In the genomic region with DNA sequence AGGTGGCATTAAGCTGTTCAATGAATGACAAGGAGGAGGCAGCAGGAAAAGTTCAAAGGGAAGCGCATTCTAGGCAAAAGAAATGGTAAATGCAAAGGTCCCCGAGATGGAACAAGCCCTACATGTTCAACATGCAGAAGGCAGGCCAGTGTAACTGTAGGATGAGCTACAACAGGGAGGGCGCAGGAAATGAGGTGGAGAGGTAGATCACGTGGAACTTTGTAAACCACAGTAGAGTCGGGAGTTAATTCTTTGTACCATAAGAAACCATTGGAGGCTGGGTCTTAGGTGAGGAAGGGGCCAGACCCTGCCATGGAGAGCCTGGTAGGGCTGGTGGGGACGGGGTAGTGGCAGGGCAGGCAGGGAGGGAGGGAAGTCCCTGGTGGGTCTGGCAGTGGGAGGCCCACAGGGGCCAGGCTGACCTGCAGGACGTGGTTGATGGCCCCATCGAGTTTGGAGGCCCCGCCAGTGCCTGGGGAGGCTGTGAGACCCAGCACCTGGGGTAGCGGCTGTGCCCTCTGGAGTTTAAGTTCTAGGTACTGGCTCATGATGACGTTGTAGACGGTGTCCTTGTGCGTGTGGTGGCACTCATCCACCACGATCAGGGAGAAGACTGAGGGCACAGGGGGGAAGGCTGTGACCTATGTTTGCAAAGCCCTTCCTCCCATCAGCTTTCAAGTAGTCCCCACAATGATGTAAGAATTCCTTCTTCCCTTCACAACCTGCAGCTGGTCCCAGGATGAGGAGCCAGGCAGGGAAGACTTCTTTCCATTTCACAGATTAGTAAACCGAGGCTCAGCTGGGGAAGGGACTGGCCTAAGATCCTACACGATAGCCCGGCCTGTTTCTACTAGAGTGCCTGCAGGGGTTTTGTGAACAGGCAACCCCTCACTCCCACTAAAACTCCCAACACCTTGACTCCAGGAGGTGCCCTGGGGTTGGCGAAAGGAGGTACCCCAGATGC, we compare ENCODE assay signal across 19 cellular contexts. TPM values are rescaled to one million over a fixed set of nuclear protein-coding genes. Genes with fewer than 3 reads are reported as not detected.
DNase-seq lines count a peak whose midpoint lies in the region; ATAC-seq, FAIRE-seq and TF ChIP-seq lines count a peak whose summit lies in the region.
"Had no signal": no experiment of that assay in that cellular context is flagged by ENCODE, and none has a peak within 500 bp of the region (broad histone marks: within the 10 kb centered on the region; RNA-seq: fewer than 3 reads in every experiment).

No MANE protein-coding gene starts in this region.

- peak overlapping the region; percentile 4 for H3K27ac Mint-ChIP-seq in activated T-cell treated with anti-CD3 and anti-CD28 coated beads, Interleukin-2, amount 50 U/mL, for 72 hours
- H3K27ac Mint-ChIP-seq in activated CD4-positive, alpha-beta memory T cell treated with anti-CD3 and anti-CD28 coated beads for 36 hours: peak overlapping the region; percentile 58
- peak overlapping the region in 1 of 2 donors; percentile 70 for H3K27ac Mint-ChIP-seq in stimulated activated naive CD8-positive, alpha-beta T cell treated with anti-CD3 and anti-CD28 coated beads, Interleukin-15, amount 100 ng/mL, for 72 hours

- peaks cover 33% of the 10 kb centered on the region for H3K4me1 ChIP-seq in HepG2 (ENCODE audit: insufficient read depth, low read length)

- H3K4me3 Mint-ChIP-seq in activated T-cell treated with anti-CD3 and anti-CD28 coated beads, Interleukin-2, amount 50 U/mL, for 72 hours: peak overlapping the region; percentile 15 to 36
- H3K4me3 Mint-ChIP-seq in activated CD4-positive, alpha-beta memory T cell treated with anti-CD3 and anti-CD28 coated beads for 36 hours: peak overlapping the region; percentile 39
- peak overlapping the region; percentile 2 to 94 for H3K4me3 Mint-ChIP-seq in stimulated activated naive CD8-positive, alpha-beta T cell treated with anti-CD3 and anti-CD28 coated beads, Interleukin-15, amount 100 ng/mL, for 72 hours

- no peak overlapping the region for H3K27ac ChIP-seq in HepG2 (ENCODE audit: extremely low read length, insufficient read depth, low read length)

- TF ChIP-seq EP300 in HepG2 (IDR thresholded peaks at IDR 0.05; ENCODE audit: low read depth in 2 of 2, low read length in 2 of 2) (no peak), HepG2 (CRISPR knock-in tag; IDR thresholded peaks at IDR 0.05; ENCODE audit: borderline replicate concordance) (no peak)

- no peaks in the 10 kb centered on the region for H4K20me1 ChIP-seq in HepG2 (ENCODE audit: insufficient read depth, low read length)

- in situ Hi-C loops in HepG2 (cut with HindIII; ENCODE audit: extremely low pct_ligation_motif_present, low pct_unique_long_range_greater_than_20kb): loop anchor here (5.0 kb wide), 2 partner anchors 83 to 148 kb away; no protein-coding TSS in a partner anchor

- no peaks in the 10 kb centered on the region for H3K9me3 ChIP-seq in HepG2 (ENCODE audit: low read length)
- H3K9me3 ChIP-seq: thoracic aorta had no signal

- no peak for ATAC-seq in activated T-cell treated with anti-CD3 and anti-CD28 coated beads, Interleukin-2, amount 50 U/mL, for 72 hours (replicated peaks in 1 of 2)
- no peak for ATAC-seq in HepG2
- no peak for ATAC-seq in stimulated activated naive CD8-positive, alpha-beta T cell treated with anti-CD3 and anti-CD28 coated beads, Interleukin-15, amount 100 ng/mL, for 72 hours
- ATAC-seq: activated CD4-positive, CD25-positive, alpha-beta regulatory T cell treated with anti-CD3 and anti-CD28 coated beads, Interleukin-2, amount 50 U/mL, for 24 hours; left cardiac atrium had no signal

- H3K9ac ChIP-seq in HepG2 (ENCODE audit: insufficient read depth, low read depth, low read length): no peak overlapping the region

- H3K27me3 Mint-ChIP-seq in activated T-cell treated with anti-CD3 and anti-CD28 coated beads, Interleukin-2, amount 50 U/mL, for 72 hours (ENCODE audit: low read depth): no peaks in the 10 kb centered on the region
- H3K27me3 Mint-ChIP-seq in activated CD4-positive, alpha-beta memory T cell treated with anti-CD3 and anti-CD28 coated beads for 36 hours: no peaks in the 10 kb centered on the region
- H3K27me3 Mint-ChIP-seq in stimulated activated naive CD8-positive, alpha-beta T cell treated with anti-CD3 and anti-CD28 coated beads, Interleukin-15, amount 100 ng/mL, for 72 hours: no peaks in the 10 kb centered on the region

- no peaks in the 10 kb centered on the region for H3K36me3 Mint-ChIP-seq in activated T-cell treated with anti-CD3 and anti-CD28 coated beads, Interleukin-2, amount 50 U/mL, for 72 hours (ENCODE audit: insufficient read depth in 2 of 2)
- peaks cover 9% of the 10 kb centered on the region for H3K36me3 Mint-ChIP-seq in activated CD4-positive, alpha-beta memory T cell treated with anti-CD3 and anti-CD28 coated beads for 36 hours

- peaks cover 2 to 4% of the 10 kb centered on the region in 2 experiments; a peak in 2 of 5 replicates for H3K36me3 ChIP-seq in HepG2 (replicated peaks in 1 of 2; ENCODE audit: control insufficient read depth in 1 of 2, insufficient read depth in 2 of 2, low read length in 2 of 2)

- no peak for DNase-seq in activated T-cell treated with anti-CD3 and anti-CD28 coated beads, Interleukin-2, amount 50 U/mL, for 72 hours
- no peak for DNase-seq in activated T-cell treated with anti-CD3 and anti-CD28 coated beads for 4 hours
- no peak for DNase-seq in activated CD4-positive, alpha-beta memory T cell treated with anti-CD3 and anti-CD28 coated beads for 36 hours
- DNase-seq in HepG2 (ENCODE audit: low spot score): no peak
- DNase-seq in stimulated activated naive CD8-positive, alpha-beta T cell treated with anti-CD3 and anti-CD28 coated beads, Interleukin-15, amount 100 ng/mL, for 72 hours: no peak
- DNase-seq in NCI-H1930 (lab: John Stamatoyannopoulos, UW): no peak
- DNase-seq in NCI-H82 treated with DMSO at 0.1 percent for 48 hours (lab: John Stamatoyannopoulos, UW; ENCODE audit: unreplicated experiment): no peak
- no peak for DNase-seq in NCI-H2081 (lab: John Stamatoyannopoulos, UW)
- DNase-seq: activated effector memory CD4-positive, alpha-beta T cell treated with Interleukin-2 at 50 U/mL for 16 hours; Calu3; effector CD8-positive, alpha-beta T cell; left cardiac atrium; MM.1S; NCI-H748 treated with DMSO at 0.1 percent for 48 hours had no signal

- no peaks in the 10 kb centered on the region for H3K27me3 ChIP-seq in HepG2 (ENCODE audit: control insufficient read depth in 1 of 2, insufficient read depth in 2 of 2, low read length in 2 of 2)

- H3K4me3 ChIP-seq in HepG2 (replicated peaks in 1 of 3; ENCODE audit: insufficient read depth in 1 of 3, low read depth in 2 of 3, low read length in 3 of 3): no peak overlapping the region

- CTCF ChIA-PET in activated CD4-positive, alpha-beta memory T cell treated with anti-CD3 and anti-CD28 coated beads for 36 hours (lab: Charles Lee): interaction anchor here (1.3 to 15.6 kb wide), 6 partner anchors 9 to 148 kb away, joined by 5 to 211 read pairs (median 25); a partner anchor contains a TSS
- CTCF ChIA-PET in HepG2 (lab: Yijun Ruan, JAX; ENCODE audit: low intra/inter-chr PET ratio, low total read pairs): no interaction called here

- no TSS peak for BruUV-seq in HepG2 (replicated peaks; lab: Mats Ljungman, UMichigan)

- no peak overlapping the region for H2AFZ ChIP-seq in HepG2 (ENCODE audit: low read length)

- intact Hi-C loops in activated CD4-positive, alpha-beta memory T cell treated with anti-CD3 and anti-CD28 coated beads for 36 hours (cut with micrococcal nuclease): loop anchor here (5.0 kb wide), 1 partner anchor 47 kb away; no protein-coding TSS in a partner anchor
- intact Hi-C loops in HepG2 (cut with micrococcal nuclease; ENCODE audit: unreplicated experiment): no loop called here

- no peaks in the 10 kb centered on the region for H3K9me3 Mint-ChIP-seq in activated T-cell treated with anti-CD3 and anti-CD28 coated beads, Interleukin-2, amount 50 U/mL, for 72 hours
- H3K9me3 Mint-ChIP-seq in activated CD4-positive, alpha-beta memory T cell treated with anti-CD3 and anti-CD28 coated beads for 36 hours: no peaks in the 10 kb centered on the region
- H3K9me3 Mint-ChIP-seq in stimulated activated naive CD8-positive, alpha-beta T cell treated with anti-CD3 and anti-CD28 coated beads, Interleukin-15, amount 100 ng/mL, for 72 hours: no peaks in the 10 kb centered on the region

- no peaks in the 10 kb centered on the region for H3K79me2 ChIP-seq in HepG2 (ENCODE audit: insufficient read depth, low read length)

- TF ChIP-seq CTCF in HepG2 (CRISPR knock-in tag; IDR thresholded peaks at IDR 0.05): no peak

- FAIRE-seq in HepG2 (lab: Jason Lieb, UNC): no peak
- FAIRE-seq: bronchial epithelial cell had no signal

- no peak for TF ChIP-seq POLR2A in HepG2 (IDR thresholded peaks at IDR 0.05; ENCODE audit: insufficient read depth in 1 of 2, low read depth in 2 of 2, low read length in 2 of 2)

- WGBS in HepG2 (ENCODE audit: low lambda C conversion rate): 73% methylated on average over 16 of the region's 18 CpGs

- peaks cover 28% of the 10 kb centered on the region for H3K4me1 Mint-ChIP-seq in activated T-cell treated with anti-CD3 and anti-CD28 coated beads, Interleukin-2, amount 50 U/mL, for 72 hours (ENCODE audit: low read depth)
- H3K4me1 Mint-ChIP-seq in activated CD4-positive, alpha-beta memory T cell treated with anti-CD3 and anti-CD28 coated beads for 36 hours (ENCODE audit: low read depth): peaks cover 24% of the 10 kb centered on the region
- peaks cover 67% of the 10 kb centered on the region for H3K4me1 Mint-ChIP-seq in stimulated activated naive CD8-positive, alpha-beta T cell treated with anti-CD3 and anti-CD28 coated beads, Interleukin-15, amount 100 ng/mL, for 72 hours

- no peak overlapping the region for H3K4me2 ChIP-seq in HepG2 (ENCODE audit: low read depth, low read length)

- no peak for TF ChIP-seq RAD21 in HepG2 (CRISPR knock-in tag; IDR thresholded peaks at IDR 0.05)

- POLR2A ChIA-PET in activated CD4-positive, alpha-beta memory T cell treated with anti-CD3 and anti-CD28 coated beads for 36 hours (lab: Charles Lee): interaction anchor here (1.1 to 4.8 kb wide), 5 partner anchors 8 to 145 kb away, joined by 3 to 21 read pairs (median 4); a partner anchor contains a TSS
- POLR2A ChIA-PET in HepG2 (lab: Yijun Ruan, JAX): interaction anchor here (2.4 kb wide), 1 partner anchor 10 kb away, joined by 34 read pairs; a partner anchor contains a TSS

RNA-seq across cellular contexts. Expression of a gene that starts 1.9 kb away (rescaled TPM):
- 10 to 100 TPM; 33.2 to 62.0 TPM for total RNA-seq in activated T-cell treated with anti-CD3 and anti-CD28 coated beads, Interleukin-2, amount 50 U/mL, for 72 hours
- total RNA-seq in activated CD4-positive, alpha-beta memory T cell treated with anti-CD3 and anti-CD28 coated beads for 36 hours: 10 to 100 TPM; 38.1 to 38.4 TPM
- total RNA-seq in HepG2 (2016; rRNA removed; fragmentation: Illumina TruSeq; extraction: Trizol): 3.9 and 6.7 TPM in 2 replicates
- 1.6 TPM in 2 replicates for total RNA-seq in HepG2 (2016; cell fraction: cytosol; rRNA removed; fragmentation: Illumina TruSeq; extraction: Trizol; ENCODE audit: low read depth)
- total RNA-seq in HepG2 (2016; cell fraction: insoluble cytoplasmic fraction; rRNA removed; fragmentation: Illumina TruSeq; extraction: Trizol): 4.7 and 7.5 TPM in 2 replicates
- 2.1 and 3.5 TPM in 2 replicates for total RNA-seq in HepG2 (2016; cell fraction: membrane; rRNA removed; fragmentation: Illumina TruSeq; extraction: Trizol)
- 6.4 and 10.0 TPM in 2 replicates for total RNA-seq in HepG2 (2016; cell fraction: nucleus; rRNA removed; fragmentation: Illumina TruSeq; extraction: Trizol)
- polyA plus RNA-seq in HepG2 (2011; rRNA removed): 7.8 and 13.5 TPM in 2 replicates
- polyA plus RNA-seq in HepG2 (2011; cell fraction: cytosol; rRNA removed): 5.7 TPM in 2 replicates
- 29.5 and 34.5 TPM in 2 replicates for polyA plus RNA-seq in HepG2 (2011; cell fraction: nucleus; rRNA removed)
- polyA plus RNA-seq in HepG2 (2012): 4.3 and 5.5 TPM in 2 replicates
- polyA plus RNA-seq in HepG2 (2016; cell fraction: cytosol; fragmentation: Illumina TruSeq; extraction: Trizol; ENCODE audit: low read depth): 0.87 and 1.1 TPM in 2 replicates
- polyA plus RNA-seq in HepG2 (2016; cell fraction: insoluble cytoplasmic fraction; fragmentation: Illumina TruSeq; extraction: Trizol; ENCODE audit: low read depth): 3.0 and 5.2 TPM in 2 replicates
- 1.7 and 1.9 TPM in 2 replicates for polyA plus RNA-seq in HepG2 (2016; cell fraction: membrane; fragmentation: Illumina TruSeq; extraction: Trizol; ENCODE audit: low read depth)
- polyA plus RNA-seq in HepG2 (2016; cell fraction: nucleus; fragmentation: Illumina TruSeq; extraction: Trizol; ENCODE audit: insufficient read depth, low read depth): 16.3 and 17.6 TPM in 2 replicates
- 0.58 and 15.8 TPM in 2 replicates for polyA minus RNA-seq in HepG2 (2011; rRNA and poly(A)+ RNA removed; ENCODE audit: low replicate concordance)
- 1.7 and 2.0 TPM in 2 replicates for polyA minus RNA-seq in HepG2 (2011; cell fraction: cytosol; rRNA and poly(A)+ RNA removed)
- polyA minus RNA-seq in HepG2 (2011; cell fraction: nucleus; rRNA and poly(A)+ RNA removed): 6.4 and 9.6 TPM in 2 replicates

RNA-seq across cellular contexts. Expression of a gene that starts 10.6 kb away (rescaled TPM):
- total RNA-seq in activated T-cell treated with anti-CD3 and anti-CD28 coated beads, Interleukin-2, amount 50 U/mL, for 72 hours: 10 to 100 TPM; 33.3 to 41.4 TPM
- total RNA-seq in activated CD4-positive, alpha-beta memory T cell treated with anti-CD3 and anti-CD28 coated beads for 36 hours: 10 to 100 TPM; 38.6 to 41.0 TPM
- total RNA-seq in HepG2 (2016; rRNA removed; fragmentation: Illumina TruSeq; extraction: Trizol): 20.2 and 29.1 TPM in 2 replicates
- 4.7 and 4.9 TPM in 2 replicates for total RNA-seq in HepG2 (2016; cell fraction: cytosol; rRNA removed; fragmentation: Illumina TruSeq; extraction: Trizol; ENCODE audit: low read depth)
- 16.6 and 30.9 TPM in 2 replicates for total RNA-seq in HepG2 (2016; cell fraction: insoluble cytoplasmic fraction; rRNA removed; fragmentation: Illumina TruSeq; extraction: Trizol)
- total RNA-seq in HepG2 (2016; cell fraction: membrane; rRNA removed; fragmentation: Illumina TruSeq; extraction: Trizol): 7.0 and 9.1 TPM in 2 replicates
- 51.9 and 59.6 TPM in 2 replicates for total RNA-seq in HepG2 (2016; cell fraction: nucleus; rRNA removed; fragmentation: Illumina TruSeq; extraction: Trizol)
- polyA plus RNA-seq in HepG2 (2011; rRNA removed): 90.4 and 126 TPM in 2 replicates
- polyA plus RNA-seq in HepG2 (2011; cell fraction: cytosol; rRNA removed): 13.5 and 18.5 TPM in 2 replicates
- polyA plus RNA-seq in HepG2 (2011; cell fraction: nucleus; rRNA removed): 978 and 1,153 TPM in 2 replicates
- polyA plus RNA-seq in HepG2 (2012): 38.7 and 62.0 TPM in 2 replicates
- polyA plus RNA-seq in HepG2 (2016; cell fraction: cytosol; fragmentation: Illumina TruSeq; extraction: Trizol; ENCODE audit: low read depth): 3.5 and 4.1 TPM in 2 replicates
- polyA plus RNA-seq in HepG2 (2016; cell fraction: insoluble cytoplasmic fraction; fragmentation: Illumina TruSeq; extraction: Trizol; ENCODE audit: low read depth): 24.7 and 33.4 TPM in 2 replicates
- 7.9 and 9.2 TPM in 2 replicates for polyA plus RNA-seq in HepG2 (2016; cell fraction: membrane; fragmentation: Illumina TruSeq; extraction: Trizol; ENCODE audit: low read depth)
- polyA plus RNA-seq in HepG2 (2016; cell fraction: nucleus; fragmentation: Illumina TruSeq; extraction: Trizol; ENCODE audit: insufficient read depth, low read depth): 347 and 353 TPM in 2 replicates
- polyA minus RNA-seq in HepG2 (2011; rRNA and poly(A)+ RNA removed; ENCODE audit: low replicate concordance): 33.5 and 71.7 TPM in 2 replicates
- 7.8 and 9.6 TPM in 2 replicates for polyA minus RNA-seq in HepG2 (2011; cell fraction: cytosol; rRNA and poly(A)+ RNA removed)
- 54.6 and 61.9 TPM in 2 replicates for polyA minus RNA-seq in HepG2 (2011; cell fraction: nucleus; rRNA and poly(A)+ RNA removed)

RNA-seq across cellular contexts. Expression of a gene that starts 12.0 kb away (rescaled TPM):
- total RNA-seq in activated T-cell treated with anti-CD3 and anti-CD28 coated beads, Interleukin-2, amount 50 U/mL, for 72 hours: under 1 TPM in 1 of 2 donors, not detected in 1; 0.28 TPM
- total RNA-seq in activated CD4-positive, alpha-beta memory T cell treated with anti-CD3 and anti-CD28 coated beads for 36 hours: not detected
- 0.13 and 0.24 TPM in 2 replicates for total RNA-seq in HepG2 (2016; rRNA removed; fragmentation: Illumina TruSeq; extraction: Trizol)
- total RNA-seq in HepG2 (2016; cell fraction: cytosol; rRNA removed; fragmentation: Illumina TruSeq; extraction: Trizol; ENCODE audit: low read depth): not detected in 2 replicates
- 0.09 and 0.24 TPM in 2 replicates for total RNA-seq in HepG2 (2016; cell fraction: insoluble cytoplasmic fraction; rRNA removed; fragmentation: Illumina TruSeq; extraction: Trizol)
- total RNA-seq in HepG2 (2016; cell fraction: membrane; rRNA removed; fragmentation: Illumina TruSeq; extraction: Trizol): 0.14 and 0.19 TPM in 2 replicates
- 0.25 TPM in 1 of 2 replicates, not detected in the other for total RNA-seq in HepG2 (2016; cell fraction: nucleus; rRNA removed; fragmentation: Illumina TruSeq; extraction: Trizol)
- 0.05 and 0.31 TPM in 2 replicates for polyA plus RNA-seq in HepG2 (2011; rRNA removed)
- polyA plus RNA-seq in HepG2 (2011; cell fraction: cytosol; rRNA removed): 0.07 and 0.10 TPM in 2 replicates
- 0.66 and 1.2 TPM in 2 replicates for polyA plus RNA-seq in HepG2 (2011; cell fraction: nucleus; rRNA removed)
- 0.28 and 0.44 TPM in 2 replicates for polyA plus RNA-seq in HepG2 (2012)
- not detected in 2 replicates for polyA plus RNA-seq in HepG2 (2016; cell fraction: cytosol; fragmentation: Illumina TruSeq; extraction: Trizol; ENCODE audit: low read depth)
- not detected in 2 replicates for polyA plus RNA-seq in HepG2 (2016; cell fraction: insoluble cytoplasmic fraction; fragmentation: Illumina TruSeq; extraction: Trizol; ENCODE audit: low read depth)
- 0.09 and 0.14 TPM in 2 replicates for polyA plus RNA-seq in HepG2 (2016; cell fraction: membrane; fragmentation: Illumina TruSeq; extraction: Trizol; ENCODE audit: low read depth)
- 0.55 and 0.56 TPM in 2 replicates for polyA plus RNA-seq in HepG2 (2016; cell fraction: nucleus; fragmentation: Illumina TruSeq; extraction: Trizol; ENCODE audit: insufficient read depth, low read depth)
- polyA minus RNA-seq in HepG2 (2011; rRNA and poly(A)+ RNA removed; ENCODE audit: low replicate concordance): 0.22 TPM in 1 of 2 replicates, not detected in the other
- polyA minus RNA-seq in HepG2 (2011; cell fraction: cytosol; rRNA and poly(A)+ RNA removed): not detected in 2 replicates
- not detected in 2 replicates for polyA minus RNA-seq in HepG2 (2011; cell fraction: nucleus; rRNA and poly(A)+ RNA removed)
- total RNA-seq: bronchial epithelial cell; T-helper 1 cell treated with Interleukin-12 subunit alpha and Interleukin-12 subunit beta and Interleukin-4 antibody, amounts not matched to agents 30 ng/mL and 1 ng/mL, for 36 hours; thoracic aorta had no signal
- polyA plus RNA-seq: AG04450 had no signal

RNA-seq across cellular contexts. Expression of a gene that starts 12.3 kb away (rescaled TPM):
- 1 to 10 TPM; 1.1 to 1.6 TPM for total RNA-seq in activated T-cell treated with anti-CD3 and anti-CD28 coated beads, Interleukin-2, amount 50 U/mL, for 72 hours
- under 1 TPM in 1 of 2 experiments, not detected in 1; 0.10 TPM for total RNA-seq in activated CD4-positive, alpha-beta memory T cell treated with anti-CD3 and anti-CD28 coated beads for 36 hours
- 2.3 TPM in 2 replicates for total RNA-seq in HepG2 (2016; rRNA removed; fragmentation: Illumina TruSeq; extraction: Trizol)
- total RNA-seq in HepG2 (2016; cell fraction: cytosol; rRNA removed; fragmentation: Illumina TruSeq; extraction: Trizol; ENCODE audit: low read depth): 0.40 and 0.71 TPM in 2 replicates
- total RNA-seq in HepG2 (2016; cell fraction: insoluble cytoplasmic fraction; rRNA removed; fragmentation: Illumina TruSeq; extraction: Trizol): 1.8 and 2.2 TPM in 2 replicates
- total RNA-seq in HepG2 (2016; cell fraction: membrane; rRNA removed; fragmentation: Illumina TruSeq; extraction: Trizol): 1.9 and 2.0 TPM in 2 replicates
- total RNA-seq in HepG2 (2016; cell fraction: nucleus; rRNA removed; fragmentation: Illumina TruSeq; extraction: Trizol): 0.97 and 1.3 TPM in 2 replicates
- 5.8 and 6.1 TPM in 2 replicates for polyA plus RNA-seq in HepG2 (2011; rRNA removed)
- 5.6 and 6.2 TPM in 2 replicates for polyA plus RNA-seq in HepG2 (2011; cell fraction: cytosol; rRNA removed)
- 5.3 and 5.6 TPM in 2 replicates for polyA plus RNA-seq in HepG2 (2011; cell fraction: nucleus; rRNA removed)
- 1.7 and 2.5 TPM in 2 replicates for polyA plus RNA-seq in HepG2 (2012)
- 1.2 and 1.3 TPM in 2 replicates for polyA plus RNA-seq in HepG2 (2016; cell fraction: cytosol; fragmentation: Illumina TruSeq; extraction: Trizol; ENCODE audit: low read depth)
- polyA plus RNA-seq in HepG2 (2016; cell fraction: insoluble cytoplasmic fraction; fragmentation: Illumina TruSeq; extraction: Trizol; ENCODE audit: low read depth): 5.4 TPM in 2 replicates
- polyA plus RNA-seq in HepG2 (2016; cell fraction: membrane; fragmentation: Illumina TruSeq; extraction: Trizol; ENCODE audit: low read depth): 3.7 and 3.8 TPM in 2 replicates
- 4.1 and 4.5 TPM in 2 replicates for polyA plus RNA-seq in HepG2 (2016; cell fraction: nucleus; fragmentation: Illumina TruSeq; extraction: Trizol; ENCODE audit: insufficient read depth, low read depth)
- polyA minus RNA-seq in HepG2 (2011; rRNA and poly(A)+ RNA removed; ENCODE audit: low replicate concordance): 0.35 and 3.6 TPM in 2 replicates
- 1.4 and 2.5 TPM in 2 replicates for polyA minus RNA-seq in HepG2 (2011; cell fraction: cytosol; rRNA and poly(A)+ RNA removed)
- polyA minus RNA-seq in HepG2 (2011; cell fraction: nucleus; rRNA and poly(A)+ RNA removed): 0.52 and 0.99 TPM in 2 replicates
- total RNA-seq: T-helper 1 cell treated with Interleukin-12 subunit alpha and Interleukin-12 subunit beta and Interleukin-4 antibody, amounts not matched to agents 30 ng/mL and 1 ng/mL, for 36 hours; thoracic aorta had no signal
- polyA plus RNA-seq: AG04450 had no signal

RNA-seq across cellular contexts. Expression of a gene that starts 44.2 kb away (rescaled TPM):
- total RNA-seq in activated T-cell treated with anti-CD3 and anti-CD28 coated beads, Interleukin-2, amount 50 U/mL, for 72 hours: 10 to 100 TPM; 35.1 to 44.1 TPM
- total RNA-seq in activated CD4-positive, alpha-beta memory T cell treated with anti-CD3 and anti-CD28 coated beads for 36 hours: 10 to 100 TPM; 47.8 to 52.4 TPM
- 110 and 136 TPM in 2 replicates for total RNA-seq in HepG2 (2016; rRNA removed; fragmentation: Illumina TruSeq; extraction: Trizol)
- 61.7 and 72.3 TPM in 2 replicates for total RNA-seq in HepG2 (2016; cell fraction: cytosol; rRNA removed; fragmentation: Illumina TruSeq; extraction: Trizol; ENCODE audit: low read depth)
- 112 and 128 TPM in 2 replicates for total RNA-seq in HepG2 (2016; cell fraction: insoluble cytoplasmic fraction; rRNA removed; fragmentation: Illumina TruSeq; extraction: Trizol)
- 97.4 and 130 TPM in 2 replicates for total RNA-seq in HepG2 (2016; cell fraction: membrane; rRNA removed; fragmentation: Illumina TruSeq; extraction: Trizol)
- 58.3 and 58.4 TPM in 2 replicates for total RNA-seq in HepG2 (2016; cell fraction: nucleus; rRNA removed; fragmentation: Illumina TruSeq; extraction: Trizol)
- polyA plus RNA-seq in HepG2 (2011; rRNA removed): 123 and 129 TPM in 2 replicates
- polyA plus RNA-seq in HepG2 (2011; cell fraction: cytosol; rRNA removed): 151 and 173 TPM in 2 replicates
- 63.1 and 63.8 TPM in 2 replicates for polyA plus RNA-seq in HepG2 (2011; cell fraction: nucleus; rRNA removed)
- polyA plus RNA-seq in HepG2 (2012): 88.1 and 94.6 TPM in 2 replicates
- polyA plus RNA-seq in HepG2 (2016; cell fraction: cytosol; fragmentation: Illumina TruSeq; extraction: Trizol; ENCODE audit: low read depth): 121 and 161 TPM in 2 replicates
- 256 and 287 TPM in 2 replicates for polyA plus RNA-seq in HepG2 (2016; cell fraction: insoluble cytoplasmic fraction; fragmentation: Illumina TruSeq; extraction: Trizol; ENCODE audit: low read depth)
- 158 and 192 TPM in 2 replicates for polyA plus RNA-seq in HepG2 (2016; cell fraction: membrane; fragmentation: Illumina TruSeq; extraction: Trizol; ENCODE audit: low read depth)
- polyA plus RNA-seq in HepG2 (2016; cell fraction: nucleus; fragmentation: Illumina TruSeq; extraction: Trizol; ENCODE audit: insufficient read depth, low read depth): 155 and 165 TPM in 2 replicates
- polyA minus RNA-seq in HepG2 (2011; rRNA and poly(A)+ RNA removed; ENCODE audit: low replicate concordance): 69.9 and 105 TPM in 2 replicates
- 30.2 and 31.4 TPM in 2 replicates for polyA minus RNA-seq in HepG2 (2011; cell fraction: cytosol; rRNA and poly(A)+ RNA removed)
- 15.9 and 19.8 TPM in 2 replicates for polyA minus RNA-seq in HepG2 (2011; cell fraction: nucleus; rRNA and poly(A)+ RNA removed)
